15 cellular contexts compared by ENCODE assay signal in the genomic region with DNA sequence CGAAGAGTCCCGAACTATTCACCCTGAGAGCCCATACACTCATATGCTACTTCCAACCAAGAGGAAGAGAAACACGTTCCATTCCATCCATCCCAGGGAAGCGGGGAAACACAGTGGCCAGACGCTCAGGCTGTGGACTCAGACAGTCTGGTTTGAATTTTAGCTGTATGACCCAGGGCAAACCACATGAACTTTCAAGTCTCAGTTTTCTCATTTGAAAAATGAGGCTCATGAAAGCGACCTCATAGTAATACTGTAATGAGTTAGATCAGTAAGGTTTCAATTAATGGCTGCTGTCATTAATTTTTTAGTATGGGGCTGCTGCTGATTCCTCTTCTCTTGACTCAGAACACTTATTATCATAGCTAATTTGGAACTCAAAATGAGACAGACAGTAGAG.
A peak's percentile ranks its signal among the peaks of the same experiment; 100 is the strongest.
DNase-seq lines count a peak whose midpoint lies in the region; ATAC-seq and TF ChIP-seq lines count a peak whose summit lies in the region.
"Had no signal": no experiment of that assay in that cellular context is flagged by ENCODE, and none has a peak within 500 bp of the region (broad histone marks: within the 10 kb centered on the region; RNA-seq: fewer than 3 reads in every experiment).

No MANE protein-coding gene starts in this region.

- H3K36me3 ChIP-seq in SU-DHL-6 (ENCODE audit: low read length), result no peaks in the 10 kb centered on the region

- H3F3A ChIP-seq in SU-DHL-6 (ENCODE audit: insufficient read depth), result peaks cover 27% of the 10 kb centered on the region; the same call in 1 of the 2 replicates

- H2AFZ ChIP-seq in SU-DHL-6 (ENCODE audit: low read depth, low read length, severe bottlenecking), result no peak overlapping the region

- H3K27ac ChIP-seq in SU-DHL-6 (ENCODE audit: low read depth, low read length), result peak overlapping the region; percentile 72

- peak overlapping the region; percentile 54 for H3K4me2 ChIP-seq in SU-DHL-6 (ENCODE audit: low read depth, low read length, poor library complexity, severe bottlenecking)

- no peaks in the 10 kb centered on the region for H3K9me2 ChIP-seq in SU-DHL-6 (replicated peaks; ENCODE audit: insufficient read depth, low read length)

- POLR2A ChIA-PET in HEK293T (lab: Yijun Ruan, JAX), result no interaction called here

- peak overlapping the region; percentile 38 for H3K9ac ChIP-seq in SU-DHL-6 (ENCODE audit: low read length)

- H3K79me2 ChIP-seq in SU-DHL-6 (ENCODE audit: insufficient read depth, low read length), result no peaks in the 10 kb centered on the region

- no peaks in the 10 kb centered on the region for H3K27me3 ChIP-seq in SU-DHL-6 (ENCODE audit: low read length)

- ATAC-seq in GM18498 (IDR thresholded peaks at IDR 0.05; ENCODE audit: unreplicated experiment) (peak; percentile 33), GM21515 (IDR thresholded peaks at IDR 0.05; ENCODE audit: unreplicated experiment) (peak; percentile 47), HG03045 (IDR thresholded peaks at IDR 0.05; ENCODE audit: unreplicated experiment) (peak; percentile 50), HG02763 (IDR thresholded peaks at IDR 0.05; ENCODE audit: unreplicated experiment) (no peak), GM19328 (IDR thresholded peaks at IDR 0.05; ENCODE audit: unreplicated experiment) (no peak), GM18870 (IDR thresholded peaks at IDR 0.05; ENCODE audit: unreplicated experiment) (no peak)
- ATAC-seq: effector memory CD8-positive, alpha-beta T cell had no signal

- peak overlapping the region; percentile 25 for H3K4me3 ChIP-seq in SU-DHL-6 (ENCODE audit: insufficient read depth, low read length, poor library complexity, severe bottlenecking)

- DNase-seq in HEK293T (ENCODE audit: extremely low spot score), result no peak
- DNase-seq: activated CD4-positive, alpha-beta T cell treated with anti-CD3 and anti-CD28 coated beads, Interleukin-2, amount 50 U/mL, for 48 hours; activated effector memory CD4-positive, alpha-beta T cell treated with Interleukin-2 at 50 U/mL for 16 hours; effector memory CD8-positive, alpha-beta T cell; kidney; NCI-H446 treated with DMSO at 0.1 percent for 48 hours; stimulated activated naive CD4-positive, alpha-beta T cell; T-helper 2 cell had no signal

- H4K20me1 ChIP-seq in SU-DHL-6 (ENCODE audit: low read depth, low read length), result no peaks in the 10 kb centered on the region

- no peak for TF ChIP-seq CTCF in SU-DHL-6 (IDR thresholded peaks at IDR 0.05; ENCODE audit: insufficient read depth, low read length, poor library complexity, severe bottlenecking)

- CTCF ChIA-PET in HEK293T (lab: Yijun Ruan, JAX), result interaction anchor here (2.3 kb wide), 1 partner anchor 16 kb away, joined by 8 read pairs; no protein-coding TSS in a partner anchor

- no peaks in the 10 kb centered on the region for H3K9me3 ChIP-seq in SU-DHL-6 (ENCODE audit: insufficient read depth, low read length)

TF ChIP-seq in HEK293T, 16 proteins besides CTCF, POLR2A, EP300 and RAD21:
- TF ChIP-seq FOXK2 (IDR thresholded peaks at IDR 0.05), result no peak
- no peak for TF ChIP-seq SP1 (IDR thresholded peaks at IDR 0.05)
- TF ChIP-seq LEF1 (IDR thresholded peaks at IDR 0.05; ENCODE audit: borderline replicate concordance), result no peak
- TF ChIP-seq FOXA1 (IDR thresholded peaks at IDR 0.05), result no peak
- no peak for TF ChIP-seq FOXM1 (IDR thresholded peaks at IDR 0.05; ENCODE audit: borderline replicate concordance)
- no peak for TF ChIP-seq HDGF (IDR thresholded peaks at IDR 0.05; ENCODE audit: borderline replicate concordance)
- TF ChIP-seq ARNT (IDR thresholded peaks at IDR 0.05), result no peak
- no peak for TF ChIP-seq ZNF384 (IDR thresholded peaks at IDR 0.05)
- no peak for TF ChIP-seq ELF4 (IDR thresholded peaks at IDR 0.05)
- TF ChIP-seq, protein P1, sequence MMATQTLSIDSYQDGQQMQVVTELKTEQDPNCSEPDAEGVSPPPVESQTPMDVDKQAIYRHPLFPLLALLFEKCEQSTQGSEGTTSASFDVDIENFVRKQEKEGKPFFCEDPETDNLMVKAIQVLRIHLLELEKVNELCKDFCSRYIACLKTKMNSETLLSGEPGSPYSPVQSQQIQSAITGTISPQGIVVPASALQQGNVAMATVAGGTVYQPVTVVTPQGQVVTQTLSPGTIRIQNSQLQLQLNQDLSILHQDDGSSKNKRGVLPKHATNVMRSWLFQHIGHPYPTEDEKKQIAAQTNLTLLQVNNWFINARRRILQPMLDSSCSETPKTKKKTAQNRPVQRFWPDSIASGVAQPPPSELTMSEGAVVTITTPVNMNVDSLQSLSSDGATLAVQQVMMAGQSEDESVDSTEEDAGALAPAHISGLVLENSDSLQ (IDR thresholded peaks at IDR 0.05), result no peak
- TF ChIP-seq SUZ12 (IDR thresholded peaks at IDR 0.05), result no peak
- no peak for TF ChIP-seq L3MBTL2 (conservative IDR thresholded peaks at IDR 0.05)
- no peak for TF ChIP-seq CTBP1 (IDR thresholded peaks at IDR 0.05; ENCODE audit: borderline replicate concordance)

Comparison
In these comparisons a context has a peak if more than half of its experiments do, and no peak if none do; other contexts are left out.
1. ATAC-seq: peak in GM18498 (single experiment), GM21515 (single experiment) and HG03045 (single experiment); none in HG02763 (single experiment), GM19328 (single experiment) and GM18870 (single experiment).